ENCODE assay signal across 1 cellular context in the genomic region with DNA sequence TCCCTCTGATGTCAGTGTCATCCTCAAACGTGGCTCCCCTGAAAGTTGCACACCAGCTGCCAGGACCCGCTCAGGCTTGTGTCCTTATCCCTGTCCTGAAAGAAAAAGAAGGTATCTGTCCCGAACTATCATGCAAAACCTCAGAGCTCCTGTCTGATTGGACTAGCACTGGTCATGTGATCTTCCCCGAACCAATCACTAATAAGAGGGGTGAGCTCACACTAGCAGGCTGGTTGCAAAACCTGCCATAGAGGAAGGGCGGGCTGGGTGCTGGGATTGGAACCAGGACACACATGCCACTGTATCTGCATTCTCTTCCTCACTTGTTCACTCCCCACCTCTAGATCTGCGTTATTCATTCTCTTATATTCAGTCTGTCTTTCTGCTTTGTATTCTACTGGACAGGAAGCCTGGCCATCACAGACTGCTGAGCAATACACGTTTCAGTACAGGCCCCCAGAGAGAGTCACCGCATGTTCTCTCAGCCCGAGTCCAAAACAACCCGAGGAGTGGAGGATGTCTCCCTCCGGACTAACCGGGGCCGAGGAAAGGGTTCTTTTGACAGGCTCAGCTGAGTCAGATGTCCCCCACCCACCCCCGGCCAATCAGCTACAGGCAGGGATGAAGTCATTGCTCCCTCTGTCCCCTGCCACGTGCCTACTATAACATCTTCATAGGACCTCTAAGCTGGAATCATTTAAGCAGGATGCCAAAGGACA.
TF ChIP-seq lines count a peak whose summit lies in the region.

No MANE protein-coding gene starts in this region.

TF ChIP-seq in K562, 482 proteins besides CTCF, POLR2A, EP300 and RAD21 (continued from another document):
- TF ChIP-seq MLLT1 (IDR thresholded peaks at IDR 0.05), result no peak
- TF ChIP-seq JUND (IDR thresholded peaks at IDR 0.05; ENCODE audit: borderline replicate concordance, low read depth, low read length), result peak; percentile 60; the same call in 1 of the 2 replicates
- TF ChIP-seq JUND (tag; IDR thresholded peaks at IDR 0.05; ENCODE audit: borderline replicate concordance, low read depth, low read length), result peak; percentile 39; the same call in 2 of the 3 replicates
- TF ChIP-seq BRCA1 (IDR thresholded peaks at IDR 0.05), result no peak
- no peak for TF ChIP-seq BRCA1 (CRISPR knock-in tag; IDR thresholded peaks at IDR 0.05)
- TF ChIP-seq TOE1 (IDR thresholded peaks at IDR 0.05; ENCODE audit: borderline replicate concordance), result peak; percentile 96
- TF ChIP-seq TOE1 (CRISPR knock-in tag; IDR thresholded peaks at IDR 0.05; ENCODE audit: borderline replicate concordance, low read depth), result no peak
- peak; percentile 78 for TF ChIP-seq FOS (IDR thresholded peaks at IDR 0.05; ENCODE audit: extremely low read depth, insufficient read length)
- TF ChIP-seq GATA2 (CRISPR knock-in tag; IDR thresholded peaks at IDR 0.05), result no peak
- no peak for TF ChIP-seq ZNF184 (CRISPR knock-in tag; IDR thresholded peaks at IDR 0.05)
- peak; percentile 42 for TF ChIP-seq L3MBTL2 (IDR thresholded peaks at IDR 0.05)
- no peak for TF ChIP-seq PTRF (tag; IDR thresholded peaks at IDR 0.05)
- TF ChIP-seq PHF8 (IDR thresholded peaks at IDR 0.05; ENCODE audit: borderline replicate concordance, low read length), result no peak; the same call in 1 of the 2 replicates
- peak; percentile 78 for TF ChIP-seq RBM25 (IDR thresholded peaks at IDR 0.05; ENCODE audit: low read depth, low read length, severe bottlenecking)
- no peak for TF ChIP-seq SIN3A (IDR thresholded peaks at IDR 0.05; ENCODE audit: borderline replicate concordance in 2 of 2, control insufficient read depth in 1 of 2, low read depth in 2 of 2, low read length in 2 of 2)
- TF ChIP-seq E2F1 (CRISPR knock-in tag; IDR thresholded peaks at IDR 0.05), result no peak
- TF ChIP-seq USF2 (CRISPR knock-in tag; IDR thresholded peaks at IDR 0.05), result peak; percentile 93
- no peak for TF ChIP-seq PTTG1 (tag; IDR thresholded peaks at IDR 0.05; ENCODE audit: low read depth)
